17 cellular contexts compared by ENCODE assay signal in genomic region chr3:11574981-11575669, GRCh38.
"Had no signal": no experiment of that assay in that cellular context is flagged by ENCODE, and none has a peak within 500 bp of the region (broad histone marks: within the 10 kb centered on the region; RNA-seq: fewer than 3 reads in every experiment).

No MANE protein-coding gene starts in this region.

- H3K27me3 ChIP-seq: colonic mucosa, gastrocnemius medialis, heart left ventricle, left lung, neural progenitor cell, ovary, sigmoid colon, spleen had no signal

- H3K4me3 ChIP-seq: colonic mucosa, gastrocnemius medialis, heart left ventricle, left lung, neural progenitor cell, ovary, sigmoid colon, spleen had no signal

- H3K27me3 Mint-ChIP-seq: activated CD8-positive, alpha-beta memory T cell treated with anti-CD3 and anti-CD28 coated beads, Interleukin-2, amount 10 ng/mL, durations not matched to agents 7 days and 5 days; stimulated activated memory B cell treated with anti-CD40 and anti-IgM and Interleukin-4, amounts not matched to agents 10 μg/mL and 1 μg/mL and 100 μg/mL, for 72 hours had no signal

- H3K9me3 ChIP-seq: colonic mucosa, gastrocnemius medialis, heart left ventricle, left lung, ovary, sigmoid colon, SK-N-SH, spleen had no signal

- ATAC-seq: activated CD8-positive, alpha-beta memory T cell treated with anti-CD3 and anti-CD28 coated beads, Interleukin-2, amount 10 ng/mL, durations not matched to agents 7 days and 5 days; activated T-cell treated with anti-CD3 and anti-CD28 coated beads, Interleukin-2, amount 50 U/mL, for 4 hours; gastrocnemius medialis; heart left ventricle; left lung; stimulated activated memory B cell treated with anti-CD40 and anti-IgM and Interleukin-4, amounts not matched to agents 10 μg/mL and 1 μg/mL and 100 μg/mL, for 72 hours had no signal

- DNase-seq: activated CD4-positive, alpha-beta T cell treated with anti-CD3 and anti-CD28 coated beads, Interleukin-2, amount 50 U/mL, for 48 hours; activated CD8-positive, alpha-beta memory T cell treated with anti-CD3 and anti-CD28 coated beads, Interleukin-2, amount 10 ng/mL, durations not matched to agents 7 days and 5 days; activated naive CD4-positive, alpha-beta T cell treated with anti-CD3 and anti-CD28 coated beads for 36 hours; activated T-cell treated with anti-CD3 and anti-CD28 coated beads, Interleukin-2, amount 50 U/mL, for 4 hours; caudate nucleus; colonic mucosa; gastrocnemius medialis; heart left ventricle; left lung; sigmoid colon; SK-N-SH; spleen; stimulated activated CD4-positive, alpha-beta T cell treated with anti-CD3 and anti-CD28 coated beads, Interleukin-4, amount 100 ng/mL, for 4 hours had no signal

- H3K4me1 ChIP-seq: colonic mucosa, neural progenitor cell had no signal

- H3K4me1 Mint-ChIP-seq: activated CD8-positive, alpha-beta memory T cell treated with anti-CD3 and anti-CD28 coated beads, Interleukin-2, amount 10 ng/mL, durations not matched to agents 7 days and 5 days had no signal

- H3K9me3 Mint-ChIP-seq: activated naive CD4-positive, alpha-beta T cell treated with anti-CD3 and anti-CD28 coated beads for 36 hours; activated T-cell treated with anti-CD3 and anti-CD28 coated beads, Interleukin-2, amount 50 U/mL, for 4 hours; neural progenitor cell; stimulated activated memory B cell treated with anti-CD40 and anti-IgM and Interleukin-4, amounts not matched to agents 10 μg/mL and 1 μg/mL and 100 μg/mL, for 72 hours; T-helper 2 cell treated with Interferon-gamma antibody and Interleukin-4, amounts not matched to agents 5 μg/mL and 100 μg/mL, for 36 hours had no signal

- H3K36me3 ChIP-seq: colonic mucosa, gastrocnemius medialis, neural progenitor cell, ovary had no signal

- H3K27ac Mint-ChIP-seq: activated CD8-positive, alpha-beta memory T cell treated with anti-CD3 and anti-CD28 coated beads, Interleukin-2, amount 10 ng/mL, durations not matched to agents 7 days and 5 days; activated naive CD4-positive, alpha-beta T cell treated with anti-CD3 and anti-CD28 coated beads for 36 hours; stimulated activated memory B cell treated with anti-CD40 and anti-IgM and Interleukin-4, amounts not matched to agents 10 μg/mL and 1 μg/mL and 100 μg/mL, for 72 hours; T-helper 2 cell treated with Interferon-gamma antibody and Interleukin-4, amounts not matched to agents 5 μg/mL and 100 μg/mL, for 36 hours had no signal

- H3K27ac ChIP-seq: colonic mucosa, heart left ventricle, left lung, neural progenitor cell, ovary, sigmoid colon had no signal

- H3K4me3 Mint-ChIP-seq: activated CD8-positive, alpha-beta memory T cell treated with anti-CD3 and anti-CD28 coated beads, Interleukin-2, amount 10 ng/mL, durations not matched to agents 7 days and 5 days; activated naive CD4-positive, alpha-beta T cell treated with anti-CD3 and anti-CD28 coated beads for 36 hours; activated T-cell treated with anti-CD3 and anti-CD28 coated beads, Interleukin-2, amount 50 U/mL, for 4 hours; neural progenitor cell; stimulated activated memory B cell treated with anti-CD40 and anti-IgM and Interleukin-4, amounts not matched to agents 10 μg/mL and 1 μg/mL and 100 μg/mL, for 72 hours; T-helper 2 cell treated with Interferon-gamma antibody and Interleukin-4, amounts not matched to agents 5 μg/mL and 100 μg/mL, for 36 hours had no signal
